8 cellular contexts compared by ENCODE assay signal in genomic region chr12:89707992-89708792, GRCh38. TPM values are rescaled to one million over a fixed set of nuclear protein-coding genes. Genes with fewer than 3 reads are reported as not detected.
DNase-seq lines count a peak whose midpoint lies in the region; ATAC-seq and TF ChIP-seq lines count a peak whose summit lies in the region.

No MANE protein-coding gene starts in this region.

- peak overlapping the region; percentile 96 for H3K4me2 ChIP-seq in DOHH2 (ENCODE audit: low read length)

- H3K27me3 ChIP-seq in DOHH2 (ENCODE audit: control insufficient read depth, low read length) (no peaks in the 10 kb centered on the region), right cardiac atrium (ENCODE audit: control insufficient read depth, insufficient read depth) (no peaks in the 10 kb centered on the region), gastrocnemius medialis (no peaks in the 10 kb centered on the region)

- peaks cover 34% of the 10 kb centered on the region for H4K20me1 ChIP-seq in DOHH2 (ENCODE audit: control insufficient read depth, insufficient read depth, low read depth, low read length)

- peak; percentile 11 for TF ChIP-seq CTCF in DOHH2 (IDR thresholded peaks at IDR 0.05; ENCODE audit: low read depth, low read length, poor library complexity, severe bottlenecking)
- TF ChIP-seq CTCF in HEK293 (tag by site-specific recombination; IDR thresholded peaks at IDR 0.05) = no peak
- TF ChIP-seq CTCF in gastrocnemius medialis (IDR thresholded peaks at IDR 0.05 in 4 of 5, conservative IDR thresholded peaks at IDR 0.05 in 1 of 5) = peak in 1 of 5 experiments; percentile 25

- H3K9me3 ChIP-seq in DOHH2 (ENCODE audit: control insufficient read depth, insufficient read depth, low read length) (no peaks in the 10 kb centered on the region), HEK293 (ENCODE audit: control insufficient read depth, insufficient read depth, low read depth, low read length) (no peaks in the 10 kb centered on the region), right cardiac atrium (ENCODE audit: control insufficient read depth, low read length) (no peaks in the 10 kb centered on the region), gastrocnemius medialis (no peaks in the 10 kb centered on the region)

- H3K79me2 ChIP-seq in DOHH2 (ENCODE audit: control insufficient read depth, low read length) = peaks cover 65% of the 10 kb centered on the region

- H3K4me1 Mint-ChIP-seq in activated naive CD8-positive, alpha-beta T cell treated with anti-CD3 and anti-CD28 coated beads, Interleukin-2, amount 10 ng/mL, durations not matched to agents 7 days and 5 days = peaks cover 23% of the 10 kb centered on the region

- H3K27ac ChIP-seq in DOHH2 (ENCODE audit: low read depth, low read length) (peak overlapping the region; percentile 84), HEK293 (ENCODE audit: extremely low read depth, low read depth, low read length) (peak overlapping the region; percentile 100), right cardiac atrium (ENCODE audit: low read length) (peak overlapping the region; percentile 96), gastrocnemius medialis (peak overlapping the region; percentile 97 to 99 (median 98))

- no peaks in the 10 kb centered on the region for H3F3A ChIP-seq in DOHH2 (ENCODE audit: control insufficient read depth, insufficient read depth)

- POLR2A ChIA-PET in HEK293 (lab: Yijun Ruan, JAX) = interaction anchor here (1.0 to 1.7 kb wide), 4 partner anchors 156 to 383 kb away, joined by 3 to 7 read pairs (median 3); no protein-coding TSS in a partner anchor
- POLR2A ChIA-PET in activated naive CD8-positive, alpha-beta T cell treated with anti-CD3 and anti-CD28 coated beads, Interleukin-2, amount 10 ng/mL, durations not matched to agents 7 days and 5 days (lab: Charles Lee) = interaction anchor here (0.6 to 2.7 kb wide), 14 partner anchors 10 to 669 kb away, joined by 3 to 28 read pairs (median 4); partner anchors contain the start of genes DUSP6 and POC1B

- intact Hi-C loops in right cardiac atrium (cut with DNase I) (no loop called here), gastrocnemius medialis (cut with DNase I; ENCODE audit: low total_unique reads) (loop anchor here (5.0 to 10.0 kb wide), 3 partner anchors 161 to 1563 kb away; partner anchors contain the start of genes CEP290, POC1B and TMTC3)

- DNase-seq in RPMI8226 (peak; percentile 61), right cardiac atrium (peak; percentile 39 to 77 (median 76)), gastrocnemius medialis (peak; percentile 5 to 49), NCI-H1436 treated with DMSO at 0.1 percent for 48 hours (lab: John Stamatoyannopoulos, UW) (no peak)
- peak; percentile 70 for DNase-seq in activated naive CD8-positive, alpha-beta T cell treated with anti-CD3 and anti-CD28 coated beads, Interleukin-2, amount 10 ng/mL, durations not matched to agents 7 days and 5 days

- peaks cover 3% of the 10 kb centered on the region for H3K36me3 Mint-ChIP-seq in activated naive CD8-positive, alpha-beta T cell treated with anti-CD3 and anti-CD28 coated beads, Interleukin-2, amount 10 ng/mL, durations not matched to agents 7 days and 5 days

- TF ChIP-seq POLR2A in gastrocnemius medialis (IDR thresholded peaks at IDR 0.05) = no peak

- H3K27me3 Mint-ChIP-seq in activated naive CD8-positive, alpha-beta T cell treated with anti-CD3 and anti-CD28 coated beads, Interleukin-2, amount 10 ng/mL, durations not matched to agents 7 days and 5 days = peaks cover 13% of the 10 kb centered on the region

- CTCF ChIA-PET in HEK293 (lab: Yijun Ruan, JAX) = interaction anchor here (0.6 to 1.6 kb wide), 5 partner anchors 17 to 393 kb away, joined by 3 to 5 read pairs (median 4); no protein-coding TSS in a partner anchor

- H3K4me1 ChIP-seq in DOHH2 (ENCODE audit: control insufficient read depth, low read length) (peaks cover 43% of the 10 kb centered on the region), HEK293 (ENCODE audit: control insufficient read depth, insufficient read depth, low read length) (peaks cover 21% of the 10 kb centered on the region), right cardiac atrium (ENCODE audit: control insufficient read depth, insufficient read depth, low read length) (no peaks in the 10 kb centered on the region), gastrocnemius medialis (peaks cover 30 to 45% of the 10 kb centered on the region in 2 donors)

- H3K4me3 Mint-ChIP-seq in activated naive CD8-positive, alpha-beta T cell treated with anti-CD3 and anti-CD28 coated beads, Interleukin-2, amount 10 ng/mL, durations not matched to agents 7 days and 5 days = peak overlapping the region; percentile 95

- peaks cover 28% of the 10 kb centered on the region for H3K36me3 ChIP-seq in DOHH2 (ENCODE audit: control insufficient read depth, low read length)
- H3K36me3 ChIP-seq in HEK293 (ENCODE audit: control insufficient read depth in 2 of 2, insufficient read depth in 1 of 2, low read length in 2 of 2) = no peaks in the 10 kb centered on the region
- H3K36me3 ChIP-seq in gastrocnemius medialis = no peaks in the 10 kb centered on the region

- H3K27ac Mint-ChIP-seq in activated naive CD8-positive, alpha-beta T cell treated with anti-CD3 and anti-CD28 coated beads, Interleukin-2, amount 10 ng/mL, durations not matched to agents 7 days and 5 days = peak overlapping the region; percentile 95

- in situ Hi-C loops in gastrocnemius medialis (cut with MboI; ENCODE audit: low sequenced_read_pairs in 4 of 4) = no loop called here

- no peaks in the 10 kb centered on the region for H3K9me2 ChIP-seq in DOHH2 (replicated peaks; ENCODE audit: control insufficient read depth, low read length)

- H3K9me3 Mint-ChIP-seq in activated naive CD8-positive, alpha-beta T cell treated with anti-CD3 and anti-CD28 coated beads, Interleukin-2, amount 10 ng/mL, durations not matched to agents 7 days and 5 days = no peaks in the 10 kb centered on the region

- WGBS in right cardiac atrium = under 1% methylated on average over 87 of the region's 87 CpGs

- H3K4me3 ChIP-seq in DOHH2 (ENCODE audit: low read length) (peak overlapping the region; percentile 97), HEK293 (ENCODE audit: low read depth, low read length) (peak overlapping the region; percentile 96), right cardiac atrium (ENCODE audit: low read length) (peak overlapping the region; percentile 77), gastrocnemius medialis (peak overlapping the region; percentile 76 to 96 (median 92))

- no peak for ATAC-seq in activated naive CD8-positive, alpha-beta T cell treated with anti-CD3 and anti-CD28 coated beads, Interleukin-2, amount 10 ng/mL, durations not matched to agents 7 days and 5 days (ENCODE audit: low read depth)
- ATAC-seq in right cardiac atrium (no peak), gastrocnemius medialis (peak; percentile 5 to 7), GM18861 (IDR thresholded peaks at IDR 0.05; ENCODE audit: unreplicated experiment) (no peak)

TF ChIP-seq in HEK293, 187 proteins besides CTCF, POLR2A, EP300 and RAD21 (continues in another document):
- TF ChIP-seq ZIC2 (tag by site-specific recombination; IDR thresholded peaks at IDR 0.05) (peak; percentile 75), GLI4 (tag by site-specific recombination; IDR thresholded peaks at IDR 0.05) (no peak), ZNF548 (tag by site-specific recombination; IDR thresholded peaks at IDR 0.05) (no peak), ZEB2 (tag by site-specific recombination; IDR thresholded peaks at IDR 0.05) (peak; percentile 57), TCF7L2 (IDR thresholded peaks at IDR 0.05; ENCODE audit: borderline replicate concordance, low read depth, low read length) (no peak), ZNF311 (tag by site-specific recombination; IDR thresholded peaks at IDR 0.05; ENCODE audit: borderline replicate concordance) (no peak), SP2 (tag by site-specific recombination; IDR thresholded peaks at IDR 0.05) (peak; percentile 19), HOXA7 (CRISPR knock-in tag; IDR thresholded peaks at IDR 0.05; ENCODE audit: borderline replicate concordance) (no peak), ZNF621 (tag by site-specific recombination; IDR thresholded peaks at IDR 0.05) (no peak), ZNF16 (tag by site-specific recombination; IDR thresholded peaks at IDR 0.05; ENCODE audit: low read depth) (no peak), ZFP69B (tag by site-specific recombination; IDR thresholded peaks at IDR 0.05) (no peak), ZNF133 (tag by site-specific recombination; IDR thresholded peaks at IDR 0.05) (no peak), ZNF76 (tag by site-specific recombination; IDR thresholded peaks at IDR 0.05; ENCODE audit: borderline replicate concordance, low read depth) (peak; percentile 38; the same call in 1 of the 2 replicates), SP3 (tag by site-specific recombination; IDR thresholded peaks at IDR 0.05) (0 out of 2 replicates have a peak, but pooled peaks have one; percentile 23), ZNF561 (tag by site-specific recombination; IDR thresholded peaks at IDR 0.05; ENCODE audit: borderline replicate concordance) (no peak), ZNF530 (tag by site-specific recombination; IDR thresholded peaks at IDR 0.05; ENCODE audit: low read depth) (no peak), HIC1 (tag by site-specific recombination; IDR thresholded peaks at IDR 0.05) (peak; percentile 45; the same call in 1 of the 2 replicates)

RNA-seq across cellular contexts. Expression of gene ATP2B1, which starts 0.4 kb away (rescaled TPM):
- total RNA-seq in activated naive CD8-positive, alpha-beta T cell treated with anti-CD3 and anti-CD28 coated beads, Interleukin-2, amount 10 ng/mL, durations not matched to agents 7 days and 5 days = 10 to 100 TPM; 36.7 to 38.9 TPM
- total RNA-seq in right cardiac atrium = 10 to 100 TPM; 13.0 to 19.0 (median 16.6) TPM
- polyA plus RNA-seq in right cardiac atrium = 6.1 TPM
- total RNA-seq in gastrocnemius medialis = 10 to 100 TPM; 32.9 to 52.8 (median 47.1) TPM

Comparison
In these comparisons a context has a peak if more than half of its experiments do, and no peak if none do; other contexts are left out.
1. ATAC-seq: peak in gastrocnemius medialis (2 of 2); none in activated naive CD8-positive, alpha-beta T cell treated with anti-CD3 and anti-CD28 coated beads, Interleukin-2, amount 10 ng/mL, durations not matched to agents 7 days and 5 days (single experiment), right cardiac atrium (0 of 2) and GM18861 (single experiment).
2. Peak in every context shown above with its lines, with median percentiles within 50 percentile points of each other: H3K27ac ChIP-seq and H3K4me3 ChIP-seq.